In genomic region chr22:38494498-38494897, GRCh38 we compare ENCODE assay signal across 20 cellular contexts. TPM values are rescaled to one million over a fixed set of nuclear protein-coding genes. Genes with fewer than 3 reads are reported as not detected.
A peak's percentile ranks its signal among the peaks of the same experiment; 100 is the strongest.
DNase-seq lines count a peak whose midpoint lies in the region; ATAC-seq and TF ChIP-seq lines count a peak whose summit lies in the region.
"Had no signal": no experiment of that assay in that cellular context is flagged by ENCODE, and none has a peak within 500 bp of the region (broad histone marks: within the 10 kb centered on the region; RNA-seq: fewer than 3 reads in every experiment).

No MANE protein-coding gene starts in this region.

- peak overlapping the region; percentile 31 for H3K4me2 ChIP-seq in skeletal muscle satellite cell (ENCODE audit: low read length)

- H3K27me3 ChIP-seq in cardiac muscle cell, result no peaks in the 10 kb centered on the region
- H3K27me3 ChIP-seq in skeletal muscle satellite cell (ENCODE audit: control insufficient read depth, insufficient read depth, low read length), result no peaks in the 10 kb centered on the region

- intact Hi-C loops in left ventricle myocardium superior (cut with micrococcal nuclease), result no loop called here

- peak in 1 of 2 donors; percentile 51 for DNase-seq in cardiac muscle cell (ENCODE audit: low read depth in 1 of 2, low spot score in 1 of 2)
- no peak for DNase-seq in left ventricle myocardium superior
- DNase-seq in NCI-H226, result peak; percentile 2
- DNase-seq in central memory CD8-positive, alpha-beta T cell (ENCODE audit: low spot score in 2 of 2), result no peak
- DNase-seq in HT-29 (ENCODE audit: low spot score), result no peak
- DNase-seq in NK-92 treated with Interleukin-12 subunit alpha and Interleukin-12 subunit beta, amount 100 ng/mL, for 24 hours (lab: John Stamatoyannopoulos, UW), result no peak
- no peak for DNase-seq in KG1 (lab: John Stamatoyannopoulos, UW)
- DNase-seq: activated gamma-delta T cell; COR-L47; NCI-H1105 treated with DMSO at 0.1 percent for 48 hours; NCI-H526 treated with DMSO at 0.1 percent for 48 hours; stimulated activated CD4-positive, alpha-beta T cell treated with anti-CD3 and anti-CD28 coated beads, Interleukin-4, amount 100 ng/mL, for 1 hour; stimulated activated naive CD8-positive, alpha-beta T cell treated with anti-CD3 and anti-CD28 coated beads, Interleukin-15, amount 100 ng/mL, for 72 hours; SW 1271 had no signal

- H3K4me3 ChIP-seq in cardiac muscle cell, result no peak overlapping the region
- H3K4me3 ChIP-seq in skeletal muscle satellite cell (ENCODE audit: low read length), result no peak overlapping the region

- H3K36me3 ChIP-seq in cardiac muscle cell (peaks cover 90% of the 10 kb centered on the region), skeletal muscle satellite cell (ENCODE audit: insufficient read depth, low read length) (peaks cover 96% of the 10 kb centered on the region)

- no peak for ATAC-seq in left ventricle myocardium superior
- peak; percentile 36 for ATAC-seq in central memory CD8-positive, alpha-beta T cell (replicated peaks; ENCODE audit: extremely low read depth, poor library complexity, severe bottlenecking)
- ATAC-seq: stimulated activated naive CD8-positive, alpha-beta T cell treated with anti-CD3 and anti-CD28 coated beads, Interleukin-15, amount 100 ng/mL, for 72 hours had no signal

- peak overlapping the region; percentile 30 for H3K9ac ChIP-seq in skeletal muscle satellite cell (ENCODE audit: low read depth, low read length)

- H3K27ac Mint-ChIP-seq in central memory CD8-positive, alpha-beta T cell (ENCODE audit: low read depth), result no peak overlapping the region
- H3K27ac Mint-ChIP-seq: dendritic cell treated with granulocyte-macrophage colony-stimulating factor and Interleukin-4, amounts not matched to agents 40 ng/mL and 50 ng/mL, for 4 days; nephron; stimulated activated naive CD8-positive, alpha-beta T cell treated with anti-CD3 and anti-CD28 coated beads, Interleukin-15, amount 100 ng/mL, for 72 hours; type B pancreatic cell had no signal

- no peak overlapping the region for H3K4me3 Mint-ChIP-seq in central memory CD8-positive, alpha-beta T cell
- H3K4me3 Mint-ChIP-seq: dendritic cell treated with granulocyte-macrophage colony-stimulating factor and Interleukin-4, amounts not matched to agents 40 ng/mL and 50 ng/mL, for 4 days; nephron; stimulated activated naive CD8-positive, alpha-beta T cell treated with anti-CD3 and anti-CD28 coated beads, Interleukin-15, amount 100 ng/mL, for 72 hours; type B pancreatic cell had no signal

- peaks cover 94% of the 10 kb centered on the region for H3K36me3 Mint-ChIP-seq in central memory CD8-positive, alpha-beta T cell (ENCODE audit: insufficient read depth)

- H3K9me3 ChIP-seq in cardiac muscle cell (ENCODE audit: low read depth), result no peaks in the 10 kb centered on the region
- no peaks in the 10 kb centered on the region for H3K9me3 ChIP-seq in skeletal muscle satellite cell (replicated peaks; ENCODE audit: low read length)

- H3K4me1 ChIP-seq in cardiac muscle cell (ENCODE audit: low read depth) (no peaks in the 10 kb centered on the region), skeletal muscle satellite cell (ENCODE audit: control insufficient read depth, insufficient read depth, low read length) (peaks cover 44% of the 10 kb centered on the region)

- H3K27ac ChIP-seq in cardiac muscle cell, result peak overlapping the region; percentile 2

- H3K4me1 Mint-ChIP-seq in central memory CD8-positive, alpha-beta T cell, result peaks cover 14% of the 10 kb centered on the region

- no peaks in the 10 kb centered on the region for H3K9me3 Mint-ChIP-seq in central memory CD8-positive, alpha-beta T cell
- H3K9me3 Mint-ChIP-seq: dendritic cell treated with granulocyte-macrophage colony-stimulating factor and Interleukin-4, amounts not matched to agents 40 ng/mL and 50 ng/mL, for 4 days; nephron; stimulated activated naive CD8-positive, alpha-beta T cell treated with anti-CD3 and anti-CD28 coated beads, Interleukin-15, amount 100 ng/mL, for 72 hours; type B pancreatic cell had no signal

- no peaks in the 10 kb centered on the region for H3K27me3 Mint-ChIP-seq in central memory CD8-positive, alpha-beta T cell
- H3K27me3 Mint-ChIP-seq: dendritic cell treated with granulocyte-macrophage colony-stimulating factor and Interleukin-4, amounts not matched to agents 40 ng/mL and 50 ng/mL, for 4 days; progenitor cell of endocrine pancreas; stimulated activated naive CD8-positive, alpha-beta T cell treated with anti-CD3 and anti-CD28 coated beads, Interleukin-15, amount 100 ng/mL, for 72 hours; type B pancreatic cell had no signal

- no peak for TF ChIP-seq CTCF in cardiac muscle cell (IDR thresholded peaks at IDR 0.05; ENCODE audit: low read depth, low read length)

RNA-seq across cellular contexts. Expression of gene DDX17, which starts 11.6 kb away (rescaled TPM):
- total RNA-seq in cardiac muscle cell (682 and 855 TPM in 2 replicates), left ventricle myocardium superior (212 TPM)
- 53.7 and 60.4 TPM in 2 replicates for polyA plus RNA-seq in cardiac muscle cell
- 213 and 252 TPM in 2 replicates for total RNA-seq in skeletal muscle satellite cell (2012; rRNA removed)
- 630 and 723 TPM in 2 replicates for total RNA-seq in HT-29 (2014; rRNA removed; shearing (Covaris generic))

RNA-seq across cellular contexts. Expression of gene KDELR3, which starts 26.6 kb away (rescaled TPM):
- total RNA-seq in cardiac muscle cell (13.1 and 19.7 TPM in 2 replicates), left ventricle myocardium superior (4.2 TPM)
- polyA plus RNA-seq in cardiac muscle cell, result 21.8 and 26.5 TPM in 2 replicates
- 102 and 137 TPM in 2 replicates for total RNA-seq in skeletal muscle satellite cell (2012; rRNA removed)
- 20.0 and 31.4 TPM in 2 replicates for total RNA-seq in HT-29 (2014; rRNA removed; shearing (Covaris generic))

RNA-seq across cellular contexts. Expression of gene KCNJ4, which starts 39.5 kb away (rescaled TPM):
- total RNA-seq in cardiac muscle cell, result 19.3 and 27.5 TPM in 2 replicates
- 3.2 and 4.9 TPM in 2 replicates for polyA plus RNA-seq in cardiac muscle cell
- 20.5 TPM for total RNA-seq in left ventricle myocardium superior
- total RNA-seq in skeletal muscle satellite cell (2012; rRNA removed), result not detected in 2 replicates
- 0.08 TPM in 1 of 2 replicates, not detected in the other for total RNA-seq in HT-29 (2014; rRNA removed; shearing (Covaris generic))
- total RNA-seq: skeletal muscle tissue had no signal

Comparison
In these comparisons a context has a peak if more than half of its experiments do, and no peak if none do; other contexts are left out.
1. RNA of gene KCNJ4, which starts 39.5 kb away (total RNA-seq): 19.3 to 27.5 TPM in cardiac muscle cell and 20.5 TPM in left ventricle myocardium superior (single experiment); 0.08 TPM in HT-29; every median in the first group is over 10 times any median in the second.